ENCODE assay signal across 8 cellular contexts in the genomic region with DNA sequence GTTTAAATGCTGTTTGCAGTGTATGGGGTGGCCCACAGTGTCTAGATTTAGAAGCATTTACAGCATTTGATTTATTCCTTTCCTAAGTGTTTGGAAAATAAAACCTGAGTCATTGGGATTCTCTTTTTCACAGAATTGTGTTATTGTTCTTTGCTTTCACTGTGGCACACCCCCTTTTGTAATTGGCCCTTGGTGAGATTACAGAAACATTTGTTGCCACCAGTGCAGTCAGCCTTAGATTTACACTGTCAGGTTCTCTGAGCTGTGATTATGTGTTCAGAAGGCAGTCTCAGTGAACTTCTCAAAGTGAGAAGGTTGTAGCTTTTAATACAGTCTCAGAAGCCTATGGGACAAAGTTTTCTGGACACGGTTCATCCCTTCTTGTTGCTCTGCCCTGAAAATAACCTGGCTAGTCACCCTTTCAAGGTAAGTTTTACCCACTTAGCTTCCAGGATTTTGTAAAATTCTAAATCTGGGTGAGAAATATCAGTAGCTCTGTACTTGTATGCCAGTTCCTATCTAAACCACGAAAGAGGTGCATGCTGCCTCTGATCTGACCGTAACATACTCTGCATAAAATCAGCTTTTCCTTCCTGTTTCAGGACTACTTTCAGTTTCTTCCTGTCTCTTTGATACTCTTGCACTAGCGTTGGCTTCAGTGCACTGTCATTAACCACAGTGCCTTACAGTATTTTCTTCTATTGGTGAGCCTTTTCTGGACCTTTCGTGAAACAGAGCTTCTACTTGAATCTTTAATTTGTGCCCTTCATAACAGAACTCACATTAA. TPM values are rescaled to one million over a fixed set of nuclear protein-coding genes. Genes with fewer than 3 reads are reported as not detected.
DNase-seq lines count a peak whose midpoint lies in the region; ATAC-seq and TF ChIP-seq lines count a peak whose summit lies in the region.

No MANE protein-coding gene starts in this region.

- peak overlapping the region; percentile 43 for H3K4me3 ChIP-seq in MG63
- H3K4me3 ChIP-seq in retinal pigment epithelial cell (ENCODE audit: low read length): peak overlapping the region; percentile 20

- H3K9me3 ChIP-seq in MG63: no peaks in the 10 kb centered on the region

- intact Hi-C loops in Right ventricle myocardium superior (cut with DNase I): no loop called here

- peak; percentile 89 for ATAC-seq in Right ventricle myocardium superior (ENCODE audit: poor library complexity)

- peak; percentile 23 for DNase-seq in activated gamma-delta T cell treated with Interleukin-2 at 50 U/mL for 16 hours
- no peak for DNase-seq in activated gamma-delta T cell (lab: John Stamatoyannopoulos, UW)
- peak; percentile 21 for DNase-seq in HCEC 1CT
- peak; percentile 3 for DNase-seq in MG63
- peak; percentile 23 for DNase-seq in activated gamma-delta T cell treated with anti-CD3 and anti-CD28 coated beads, Interleukin-2, amount 50 U/mL, for 16 hours (ENCODE audit: low read depth)
- DNase-seq in Right ventricle myocardium superior: no peak
- peak; percentile 51 for DNase-seq in retinal pigment epithelial cell (ENCODE audit: low read depth)
- no peak for DNase-seq in ureter (ENCODE audit: low spot score)

- no peak for TF ChIP-seq CTCF in retinal pigment epithelial cell (conservative IDR thresholded peaks at IDR 0.05; ENCODE audit: low read depth, low read length)

- no peaks in the 10 kb centered on the region for H3K36me3 ChIP-seq in MG63

- no peaks in the 10 kb centered on the region for H3K27me3 ChIP-seq in MG63

RNA-seq across cellular contexts. Expression of gene RUFY3, which starts 12.6 kb away (rescaled TPM):
- 7.8 and 38.6 TPM in 2 replicates for total RNA-seq in MG63 (2014; rRNA removed; shearing (Covaris generic); ENCODE audit: low replicate concordance)
- total RNA-seq in Right ventricle myocardium superior: 19.4 TPM
- 89.2 TPM for total RNA-seq in ureter

RNA-seq across cellular contexts. Expression of gene UTP3, which starts 46.0 kb away (rescaled TPM):
- 3.0 and 6.4 TPM in 2 replicates for total RNA-seq in MG63 (2014; rRNA removed; shearing (Covaris generic); ENCODE audit: low replicate concordance)
- total RNA-seq in Right ventricle myocardium superior (15.0 TPM), ureter (26.0 TPM)

Comparison
In these comparisons a context has a peak if more than half of its experiments do, and no peak if none do; other contexts are left out.
1. DNase-seq: peak in activated gamma-delta T cell treated with Interleukin-2 at 50 U/mL for 16 hours (single experiment), HCEC 1CT (single experiment), MG63 (single experiment), activated gamma-delta T cell treated with anti-CD3 and anti-CD28 coated beads, Interleukin-2, amount 50 U/mL, for 16 hours (single experiment) and retinal pigment epithelial cell (single experiment); none in activated gamma-delta T cell (single experiment), Right ventricle myocardium superior (single experiment) and ureter (single experiment).